Comparison of ENCODE assay signal across 8 cellular contexts in genomic region chr16:30092373-30093010, GRCh38. TPM values are rescaled to one million over a fixed set of nuclear protein-coding genes. Genes with fewer than 3 reads are reported as not detected.
A peak's percentile ranks its signal among the peaks of the same experiment; 100 is the strongest.
DNase-seq lines count a peak whose midpoint lies in the region; ATAC-seq and TF ChIP-seq lines count a peak whose summit lies in the region.

No MANE protein-coding gene starts in this region.

- peaks cover 73% of the 10 kb centered on the region for H3K4me1 Mint-ChIP-seq in nephron progenitor cell

- H3K27me3 Mint-ChIP-seq in nephron progenitor cell (ENCODE audit: low read depth, poor library complexity) = peaks cover 10% of the 10 kb centered on the region

- peaks cover 12% of the 10 kb centered on the region for H3K36me3 ChIP-seq in thoracic aorta

- peak; percentile 47 for ATAC-seq in GM19452 (IDR thresholded peaks at IDR 0.05; ENCODE audit: unreplicated experiment)
- ATAC-seq in thoracic aorta (ENCODE audit: insufficient number of reproducible peaks, low FRiP score, low read depth) = no peak

- H3K36me3 Mint-ChIP-seq in nephron progenitor cell (ENCODE audit: low read depth) = peaks cover 17% of the 10 kb centered on the region

- peaks cover 24 to 54% of the 10 kb centered on the region in 2 donors for H3K4me1 ChIP-seq in thoracic aorta (ENCODE audit: control insufficient read depth in 1 of 2, low read depth in 2 of 2)

- H3K4me3 Mint-ChIP-seq in nephron progenitor cell = peak overlapping the region; percentile 85

- H3K9me3 ChIP-seq in thoracic aorta = peaks cover 7% of the 10 kb centered on the region

- peak; percentile 89 for DNase-seq in COLO829 (ENCODE audit: low spot score)
- peak; percentile 69 for DNase-seq in HT-29 (ENCODE audit: low spot score)
- peak; percentile 72 for DNase-seq in OCI-M2 (lab: John Stamatoyannopoulos, UW; ENCODE audit: unreplicated experiment)
- DNase-seq in activated T-helper 9 cell treated with anti-CD3 and anti-CD28 coated beads, Interleukin-2, amount 50 U/mL, for 16 hours (ENCODE audit: low read depth) = peak; percentile 49
- peak; percentile 46 for DNase-seq in fibroblast of villous mesenchyme (ENCODE audit: low read depth)
- peak; percentile 71 for DNase-seq in nephron progenitor cell
- no peak for DNase-seq in thoracic aorta (ENCODE audit: low spot score)

- peaks cover 13% of the 10 kb centered on the region for H3K9me3 Mint-ChIP-seq in nephron progenitor cell

- H3K4me3 ChIP-seq in fibroblast of villous mesenchyme (ENCODE audit: low read depth, low read length) (peak overlapping the region; percentile 45), thoracic aorta (peak overlapping the region; percentile 73)

- H3K27me3 ChIP-seq in thoracic aorta (replicated peaks; ENCODE audit: insufficient read depth) = no peaks in the 10 kb centered on the region

- TF ChIP-seq CTCF in fibroblast of villous mesenchyme (IDR thresholded peaks at IDR 0.05; ENCODE audit: insufficient read depth, low read depth, low read length) (peak; percentile 54), nephron progenitor cell (IDR thresholded peaks at IDR 0.05) (peak; percentile 25), thoracic aorta (IDR thresholded peaks at IDR 0.05) (no peak)

- peak overlapping the region; percentile 78 for H3K27ac Mint-ChIP-seq in nephron progenitor cell

- peak overlapping the region; percentile 65 to 77 for H3K27ac ChIP-seq in thoracic aorta

RNA-seq across cellular contexts. Expression of gene TBX6, which starts 0.8 kb away (rescaled TPM):
- total RNA-seq in HT-29 (2014; rRNA removed; shearing (Covaris generic)) = 2.5 and 3.5 TPM in 2 replicates
- total RNA-seq in fibroblast of villous mesenchyme (0.32 and 0.43 TPM in 2 replicates), thoracic aorta (under 1 TPM in 1 of 2 donors, not detected in 1; 0.56 TPM)

RNA-seq across cellular contexts. Expression of gene YPEL3, which starts 3.5 kb away (rescaled TPM):
- 14.3 and 16.2 TPM in 2 replicates for total RNA-seq in HT-29 (2014; rRNA removed; shearing (Covaris generic))
- total RNA-seq in fibroblast of villous mesenchyme (8.6 and 14.5 TPM in 2 replicates), thoracic aorta (100 to 1,000 TPM in 1 of 2 donors, 10 to 100 TPM in 1; 69.2 to 105 TPM)

RNA-seq across cellular contexts. Expression of gene PPP4C, which starts 16.7 kb away (rescaled TPM):
- 215 and 226 TPM in 2 replicates for total RNA-seq in HT-29 (2014; rRNA removed; shearing (Covaris generic))
- 196 and 209 TPM in 2 replicates for total RNA-seq in fibroblast of villous mesenchyme
- 10 to 100 TPM; 37.7 to 54.2 TPM for total RNA-seq in thoracic aorta

RNA-seq across cellular contexts. Expression of gene GDPD3, which starts 20.8 kb away (rescaled TPM):
- total RNA-seq in HT-29 (2014; rRNA removed; shearing (Covaris generic)) = 1.2 and 1.5 TPM in 2 replicates
- total RNA-seq in fibroblast of villous mesenchyme (0.32 and 0.43 TPM in 2 replicates), thoracic aorta (1 to 10 TPM; 4.6 to 6.0 TPM)

RNA-seq across cellular contexts. Expression of gene ALDOA, which starts 26.9 kb away (rescaled TPM):
- 1,983 and 2,051 TPM in 2 replicates for total RNA-seq in HT-29 (2014; rRNA removed; shearing (Covaris generic))
- total RNA-seq in fibroblast of villous mesenchyme (545 and 622 TPM in 2 replicates), thoracic aorta (100 to 1,000 TPM; 569 to 841 TPM)
